ENCODE assay signal across 1 cellular context in the genomic region with DNA sequence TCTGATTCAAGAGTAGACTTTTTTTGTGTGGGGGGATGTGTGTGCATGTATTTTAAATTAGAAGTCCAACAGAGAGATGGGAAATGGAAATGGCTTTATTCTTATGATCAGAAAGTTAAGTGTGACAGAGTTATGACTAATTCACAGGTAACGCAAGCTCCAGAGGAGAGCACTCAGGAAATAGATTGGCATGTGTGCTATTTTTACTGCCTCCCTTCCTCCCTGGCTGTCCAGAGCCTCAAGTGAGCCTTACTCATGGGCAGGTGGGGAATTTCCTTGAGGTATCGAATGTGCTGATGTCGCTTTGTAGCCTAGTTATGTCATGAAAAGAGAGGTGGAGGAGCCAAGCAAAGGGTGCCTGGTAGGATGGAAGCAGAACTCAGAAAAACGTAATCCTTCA.
TF ChIP-seq lines count a peak whose summit lies in the region.

No MANE protein-coding gene starts in this region.

TF ChIP-seq in HCT116, 20 proteins besides CTCF, POLR2A, EP300 and RAD21 (continued from another document):
- TF ChIP-seq, protein P1, sequence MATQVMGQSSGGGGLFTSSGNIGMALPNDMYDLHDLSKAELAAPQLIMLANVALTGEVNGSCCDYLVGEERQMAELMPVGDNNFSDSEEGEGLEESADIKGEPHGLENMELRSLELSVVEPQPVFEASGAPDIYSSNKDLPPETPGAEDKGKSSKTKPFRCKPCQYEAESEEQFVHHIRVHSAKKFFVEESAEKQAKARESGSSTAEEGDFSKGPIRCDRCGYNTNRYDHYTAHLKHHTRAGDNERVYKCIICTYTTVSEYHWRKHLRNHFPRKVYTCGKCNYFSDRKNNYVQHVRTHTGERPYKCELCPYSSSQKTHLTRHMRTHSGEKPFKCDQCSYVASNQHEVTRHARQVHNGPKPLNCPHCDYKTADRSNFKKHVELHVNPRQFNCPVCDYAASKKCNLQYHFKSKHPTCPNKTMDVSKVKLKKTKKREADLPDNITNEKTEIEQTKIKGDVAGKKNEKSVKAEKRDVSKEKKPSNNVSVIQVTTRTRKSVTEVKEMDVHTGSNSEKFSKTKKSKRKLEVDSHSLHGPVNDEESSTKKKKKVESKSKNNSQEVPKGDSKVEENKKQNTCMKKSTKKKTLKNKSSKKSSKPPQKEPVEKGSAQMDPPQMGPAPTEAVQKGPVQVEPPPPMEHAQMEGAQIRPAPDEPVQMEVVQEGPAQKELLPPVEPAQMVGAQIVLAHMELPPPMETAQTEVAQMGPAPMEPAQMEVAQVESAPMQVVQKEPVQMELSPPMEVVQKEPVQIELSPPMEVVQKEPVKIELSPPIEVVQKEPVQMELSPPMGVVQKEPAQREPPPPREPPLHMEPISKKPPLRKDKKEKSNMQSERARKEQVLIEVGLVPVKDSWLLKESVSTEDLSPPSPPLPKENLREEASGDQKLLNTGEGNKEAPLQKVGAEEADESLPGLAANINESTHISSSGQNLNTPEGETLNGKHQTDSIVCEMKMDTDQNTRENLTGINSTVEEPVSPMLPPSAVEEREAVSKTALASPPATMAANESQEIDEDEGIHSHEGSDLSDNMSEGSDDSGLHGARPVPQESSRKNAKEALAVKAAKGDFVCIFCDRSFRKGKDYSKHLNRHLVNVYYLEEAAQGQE (IDR thresholded peaks at IDR 0.05; ENCODE audit: low read depth): no peak
- TF ChIP-seq CBX3 (IDR thresholded peaks at IDR 0.05; ENCODE audit: low read depth) (peak; percentile 96), EGR1 (IDR thresholded peaks at IDR 0.05; ENCODE audit: low read depth) (no peak), SRF (IDR thresholded peaks at IDR 0.05; ENCODE audit: low read depth) (peak; percentile 54; the same call in 1 of the 2 replicates), POLR2AphosphoS5 (IDR thresholded peaks at IDR 0.05; ENCODE audit: low read depth, low read length) (peak; percentile 37; the same call in 1 of the 2 replicates), ELF1 (IDR thresholded peaks at IDR 0.05; ENCODE audit: borderline replicate concordance, low read depth) (peak; percentile 14; the same call in 1 of the 2 replicates), ZNF274 (IDR thresholded peaks at IDR 0.05; ENCODE audit: low read depth, low read length) (no peak), SP1 (IDR thresholded peaks at IDR 0.05; ENCODE audit: low read depth) (peak; percentile 74), CEBPB (IDR thresholded peaks at IDR 0.05; ENCODE audit: low read depth) (peak; percentile 74), SIN3A (IDR thresholded peaks at IDR 0.05; ENCODE audit: low read depth) (no peak), EZH2 (IDR thresholded peaks at IDR 0.05) (no peak), JUND (IDR thresholded peaks at IDR 0.05) (peak; percentile 75), TCF7L2 (IDR thresholded peaks at IDR 0.05; ENCODE audit: borderline replicate concordance, extremely low read depth, insufficient read depth, insufficient read length) (peak; percentile 65), YY1 (IDR thresholded peaks at IDR 0.05; ENCODE audit: extremely low read depth, insufficient replicate concordance, low read depth, low read length) (peak; percentile 12), ZFX (IDR thresholded peaks at IDR 0.05) (no peak), EZH2phosphoT487 (IDR thresholded peaks at IDR 0.05; ENCODE audit: borderline replicate concordance) (no peak)
- TF ChIP-seq, protein P2, sequence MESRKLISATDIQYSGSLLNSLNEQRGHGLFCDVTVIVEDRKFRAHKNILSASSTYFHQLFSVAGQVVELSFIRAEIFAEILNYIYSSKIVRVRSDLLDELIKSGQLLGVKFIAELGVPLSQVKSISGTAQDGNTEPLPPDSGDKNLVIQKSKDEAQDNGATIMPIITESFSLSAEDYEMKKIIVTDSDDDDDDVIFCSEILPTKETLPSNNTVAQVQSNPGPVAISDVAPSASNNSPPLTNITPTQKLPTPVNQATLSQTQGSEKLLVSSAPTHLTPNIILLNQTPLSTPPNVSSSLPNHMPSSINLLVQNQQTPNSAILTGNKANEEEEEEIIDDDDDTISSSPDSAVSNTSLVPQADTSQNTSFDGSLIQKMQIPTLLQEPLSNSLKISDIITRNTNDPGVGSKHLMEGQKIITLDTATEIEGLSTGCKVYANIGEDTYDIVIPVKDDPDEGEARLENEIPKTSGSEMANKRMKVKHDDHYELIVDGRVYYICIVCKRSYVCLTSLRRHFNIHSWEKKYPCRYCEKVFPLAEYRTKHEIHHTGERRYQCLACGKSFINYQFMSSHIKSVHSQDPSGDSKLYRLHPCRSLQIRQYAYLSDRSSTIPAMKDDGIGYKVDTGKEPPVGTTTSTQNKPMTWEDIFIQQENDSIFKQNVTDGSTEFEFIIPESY (IDR thresholded peaks at IDR 0.05; ENCODE audit: extremely low read depth, insufficient replicate concordance, low read length): no peak
- TF ChIP-seq, protein P3, sequence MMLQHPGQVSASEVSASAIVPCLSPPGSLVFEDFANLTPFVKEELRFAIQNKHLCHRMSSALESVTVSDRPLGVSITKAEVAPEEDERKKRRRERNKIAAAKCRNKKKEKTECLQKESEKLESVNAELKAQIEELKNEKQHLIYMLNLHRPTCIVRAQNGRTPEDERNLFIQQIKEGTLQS (IDR thresholded peaks at IDR 0.05): no peak
- TF ChIP-seq, protein P4, sequence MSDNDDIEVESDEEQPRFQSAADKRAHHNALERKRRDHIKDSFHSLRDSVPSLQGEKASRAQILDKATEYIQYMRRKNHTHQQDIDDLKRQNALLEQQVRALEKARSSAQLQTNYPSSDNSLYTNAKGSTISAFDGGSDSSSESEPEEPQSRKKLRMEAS (IDR thresholded peaks at IDR 0.05): peak; percentile 94
TF ChIP-seq in HCT116: peak in this region for 11.
